7 cellular contexts compared by ENCODE assay signal in the genomic region with DNA sequence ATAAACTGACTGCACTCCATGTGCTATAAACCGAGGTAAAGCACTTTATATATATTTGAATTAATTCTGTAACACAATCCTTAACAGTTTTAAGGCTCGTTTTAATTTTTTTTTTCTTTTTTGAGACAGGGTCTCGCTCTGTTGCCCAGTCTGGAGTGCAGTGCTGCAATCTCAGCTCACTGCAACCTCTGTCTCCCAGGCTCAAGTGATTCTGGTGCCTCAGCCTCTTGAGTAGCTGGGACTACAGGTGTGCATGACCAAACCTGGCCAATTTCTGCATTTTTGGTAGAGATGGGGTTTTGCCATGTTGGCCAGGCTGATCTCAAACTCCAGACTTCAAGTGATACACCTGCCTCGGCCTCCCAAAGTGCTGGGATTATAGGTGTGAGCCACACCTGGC. TPM values are rescaled to one million over a fixed set of nuclear protein-coding genes. Genes with fewer than 3 reads are reported as not detected.
A peak's percentile ranks its signal among the peaks of the same experiment; 100 is the strongest.
DNase-seq lines count a peak whose midpoint lies in the region; ATAC-seq and TF ChIP-seq lines count a peak whose summit lies in the region.
"Not testable (repeated sequence)": the region's sequence is repeated elsewhere in the genome, so short reads cannot be mapped to it uniquely, and the experiment has no call there.

No MANE protein-coding gene starts in this region.

- ATAC-seq in GM23338; activated B cell treated with CpG ODN at 0.5 μM for 24 hours (ENCODE audit: low read depth); body of pancreas; stimulated activated naive B cell treated with anti-CD40 and anti-IgM and Interleukin-4, amounts not matched to agents 10 μg/mL and 1 μg/mL and 100 μg/mL, for 72 hours (replicated peaks): not testable (repeated sequence)

- H3K27ac Mint-ChIP-seq in GM23338 (peak overlapping the region; percentile 65), activated B cell treated with CpG ODN at 0.5 μM for 24 hours (peak overlapping the region; percentile 35)
- H3K27ac Mint-ChIP-seq in stimulated activated naive B cell treated with anti-CD40 and anti-IgM and Interleukin-4, amounts not matched to agents 10 μg/mL and 1 μg/mL and 100 μg/mL, for 72 hours = peak overlapping the region; percentile 68

- WGBS in body of pancreas, 2 donors = 57 to 60% methylated on average over 4 of the region's 4 CpGs

- H3K27ac ChIP-seq in A673 (ENCODE audit: low read depth, low read length, poor library complexity, severe bottlenecking) (peak overlapping the region; percentile 94), SK-N-MC (peak overlapping the region; percentile 96), body of pancreas (peak overlapping the region in 3 of 4 donors; percentile 29 to 100 (median 100)), osteoblast (ENCODE audit: low read depth, low read length) (peak overlapping the region; percentile 99)
- not testable (repeated sequence) for H3K27ac ChIP-seq in GM23338 (ENCODE audit: low read depth)

- H3K4me2 ChIP-seq in GM23338; osteoblast (ENCODE audit: insufficient read depth, low read length): not testable (repeated sequence)

- DNase-seq in A673 (ENCODE audit: low spot score); GM23338 (ENCODE audit: low spot score); SK-N-MC (ENCODE audit: low read depth, low spot score); activated B cell treated with CpG ODN at 0.5 μM for 24 hours; osteoblast (ENCODE audit: insufficient read length, low spot score, missing footprints); stimulated activated naive B cell treated with anti-CD40 and anti-IgM and Interleukin-4, amounts not matched to agents 10 μg/mL and 1 μg/mL and 100 μg/mL, for 72 hours: not testable (repeated sequence)
- peak in 2 of 4 donors; percentile 40 to 58 for DNase-seq in body of pancreas

- H3K4me3 Mint-ChIP-seq in GM23338; activated B cell treated with CpG ODN at 0.5 μM for 24 hours; stimulated activated naive B cell treated with anti-CD40 and anti-IgM and Interleukin-4, amounts not matched to agents 10 μg/mL and 1 μg/mL and 100 μg/mL, for 72 hours: not testable (repeated sequence)

- not testable (repeated sequence) for H3K4me3 ChIP-seq in A673 (ENCODE audit: low read depth, low read length, poor library complexity, severe bottlenecking); GM23338; body of pancreas; osteoblast (ENCODE audit: insufficient read depth, low read length)
- peak overlapping the region; percentile 89; the same call in 1 of the 2 replicates for H3K4me3 ChIP-seq in SK-N-MC

- H3K9me2 ChIP-seq in GM23338 (ENCODE audit: insufficient read depth) = not testable (repeated sequence)

- BruUV-seq in A673 (replicated peaks; lab: Mats Ljungman, UMichigan) = not testable (repeated sequence)

- H3F3A ChIP-seq in GM23338 (replicated peaks; ENCODE audit: low read depth) = not testable (repeated sequence)

- peaks cover 12% of the 10 kb centered on the region for H3K79me2 ChIP-seq in GM23338 (replicated peaks; ENCODE audit: insufficient read depth)
- H3K79me2 ChIP-seq in osteoblast (ENCODE audit: insufficient read depth, low read length) = not testable (repeated sequence)

- H3K9me3 ChIP-seq in A673 (ENCODE audit: low read depth, low read length, poor library complexity, severe bottlenecking); SK-N-MC (ENCODE audit: low read depth, low read length); body of pancreas; osteoblast (ENCODE audit: low read depth, low read length): not testable (repeated sequence)

- H4K20me1 ChIP-seq in GM23338 (replicated peaks; ENCODE audit: insufficient read depth); osteoblast (ENCODE audit: insufficient read depth, low read length): not testable (repeated sequence)

- intact Hi-C loops in A673 (cut with micrococcal nuclease; ENCODE audit: unreplicated experiment) = loop anchor here (5.0 to 10.0 kb wide), 2 partner anchors 43 to 611 kb away; a partner anchor contains a TSS
- intact Hi-C loops in activated B cell treated with CpG ODN at 0.5 μM for 24 hours (cut with micrococcal nuclease); body of pancreas (cut with DNase I): not testable (repeated sequence)

- TF ChIP-seq CTCF in A673 (conservative IDR thresholded peaks at IDR 0.05; ENCODE audit: low read depth, low read length); GM23338 (conservative IDR thresholded peaks at IDR 0.05; ENCODE audit: low read depth in 2 of 2); activated B cell treated with CpG ODN at 0.5 μM for 24 hours (IDR thresholded peaks at IDR 0.05); body of pancreas (IDR thresholded peaks at IDR 0.05); osteoblast (IDR thresholded peaks at IDR 0.05; ENCODE audit: extremely low read depth, low read depth, low read length): not testable (repeated sequence)

- H3K4me1 Mint-ChIP-seq in GM23338 = peaks cover 23% of the 10 kb centered on the region; the same call in 2 of the 3 replicates
- peaks cover 27% of the 10 kb centered on the region for H3K4me1 Mint-ChIP-seq in activated B cell treated with CpG ODN at 0.5 μM for 24 hours
- peaks cover 15 to 25% of the 10 kb centered on the region in 2 donors for H3K4me1 Mint-ChIP-seq in stimulated activated naive B cell treated with anti-CD40 and anti-IgM and Interleukin-4, amounts not matched to agents 10 μg/mL and 1 μg/mL and 100 μg/mL, for 72 hours

- not testable (repeated sequence) for TF ChIP-seq POLR2A in body of pancreas (IDR thresholded peaks at IDR 0.05)

- not testable (repeated sequence) for H3K27me3 Mint-ChIP-seq in GM23338 (ENCODE audit: insufficient read depth, low read depth, poor library complexity); activated B cell treated with CpG ODN at 0.5 μM for 24 hours; stimulated activated naive B cell treated with anti-CD40 and anti-IgM and Interleukin-4, amounts not matched to agents 10 μg/mL and 1 μg/mL and 100 μg/mL, for 72 hours

- H3K9me3 Mint-ChIP-seq in GM23338; activated B cell treated with CpG ODN at 0.5 μM for 24 hours; stimulated activated naive B cell treated with anti-CD40 and anti-IgM and Interleukin-4, amounts not matched to agents 10 μg/mL and 1 μg/mL and 100 μg/mL, for 72 hours: not testable (repeated sequence)

- H3K36me3 Mint-ChIP-seq in GM23338 (ENCODE audit: low read depth) = not testable (repeated sequence)
- H3K36me3 Mint-ChIP-seq in activated B cell treated with CpG ODN at 0.5 μM for 24 hours (ENCODE audit: low read depth) = peaks cover 34% of the 10 kb centered on the region
- H3K36me3 Mint-ChIP-seq in stimulated activated naive B cell treated with anti-CD40 and anti-IgM and Interleukin-4, amounts not matched to agents 10 μg/mL and 1 μg/mL and 100 μg/mL, for 72 hours = peaks cover 5 to 12% of the 10 kb centered on the region in 2 donors

- not testable (repeated sequence) for H3K36me3 ChIP-seq in A673 (ENCODE audit: insufficient read depth, low read length, poor library complexity, severe bottlenecking); GM23338 (ENCODE audit: insufficient read depth); SK-N-MC (ENCODE audit: insufficient read depth, low read length); body of pancreas (replicated peaks in 1 of 2; ENCODE audit: insufficient read depth in 1 of 2, low read depth in 2 of 2); osteoblast (ENCODE audit: insufficient read depth, low read length)

- POLR2A ChIA-PET in A673 (lab: Charles Lee; ENCODE audit: low non-redundant PET); activated B cell treated with CpG ODN at 0.5 μM for 24 hours (lab: Charles Lee): not testable (repeated sequence)

- H3K9ac ChIP-seq in SK-N-MC (ENCODE audit: insufficient read length) = peak overlapping the region; percentile 29

- peaks cover 20% of the 10 kb centered on the region for H3K4me1 ChIP-seq in A673 (ENCODE audit: insufficient read depth, low read length, poor library complexity, severe bottlenecking)
- peaks cover 16% of the 10 kb centered on the region for H3K4me1 ChIP-seq in GM23338 (ENCODE audit: insufficient read depth)
- H3K4me1 ChIP-seq in body of pancreas = peaks cover 52% of the 10 kb centered on the region
- H3K4me1 ChIP-seq in osteoblast (ENCODE audit: insufficient read depth, low read length) = peaks cover 43% of the 10 kb centered on the region

- H3K27me3 ChIP-seq in A673 (replicated peaks; ENCODE audit: insufficient read depth, low read depth, low read length, poor library complexity); GM23338 (ENCODE audit: insufficient read depth); body of pancreas; osteoblast (ENCODE audit: insufficient read depth, low read length): not testable (repeated sequence)

- CTCF ChIA-PET in A673 (lab: Charles Lee); activated B cell treated with CpG ODN at 0.5 μM for 24 hours (lab: Charles Lee): not testable (repeated sequence)

- not testable (repeated sequence) for H2AFZ ChIP-seq in GM23338; osteoblast (ENCODE audit: low read length)

RNA-seq across cellular contexts. Expression of a gene that starts 3.4 kb away (rescaled TPM):
- 32.9 and 33.9 TPM in 2 replicates for total RNA-seq in A673 (2021)
- total RNA-seq in GM23338 (2014; rRNA removed; shearing (Covaris generic)) = 14.8 and 20.6 TPM in 2 replicates
- polyA plus RNA-seq in GM23338 (2016; fragmentation: Nextera tagmentation; extraction: Ambion mirVana) = 50.6 and 56.5 TPM in 2 replicates
- 28.4 and 29.0 TPM in 2 replicates for total RNA-seq in activated B cell treated with CpG ODN at 0.5 μM for 24 hours
- 10 to 100 TPM in 1 of 2 donors, 1 to 10 TPM in 1; 2.0 to 22.3 TPM for total RNA-seq in body of pancreas
- total RNA-seq in osteoblast = 31.2 and 32.2 TPM in 2 replicates

RNA-seq across cellular contexts. Expression of a gene that starts 3.8 kb away (rescaled TPM):
- 37.6 and 40.0 TPM in 2 replicates for total RNA-seq in A673 (2021)
- total RNA-seq in GM23338 (2014; rRNA removed; shearing (Covaris generic)) = 23.3 and 30.6 TPM in 2 replicates
- polyA plus RNA-seq in GM23338 (2016; fragmentation: Nextera tagmentation; extraction: Ambion mirVana) = 29.9 and 33.3 TPM in 2 replicates
- 92.7 and 106 TPM in 2 replicates for total RNA-seq in activated B cell treated with CpG ODN at 0.5 μM for 24 hours
- total RNA-seq in body of pancreas = 10 to 100 TPM; 24.1 to 26.0 TPM
- 69.0 and 73.8 TPM in 2 replicates for total RNA-seq in osteoblast

RNA-seq across cellular contexts. Expression of a gene that starts 43.9 kb away (rescaled TPM):
- 17.3 and 23.7 TPM in 2 replicates for total RNA-seq in A673 (2021)
- total RNA-seq in GM23338 (2014; rRNA removed; shearing (Covaris generic)) = 9.2 and 10.1 TPM in 2 replicates
- 13.7 and 18.0 TPM in 2 replicates for polyA plus RNA-seq in GM23338 (2016; fragmentation: Nextera tagmentation; extraction: Ambion mirVana)
- total RNA-seq in activated B cell treated with CpG ODN at 0.5 μM for 24 hours = 143 and 145 TPM in 2 replicates
- 100 to 1,000 TPM; 332 to 458 TPM for total RNA-seq in body of pancreas
- total RNA-seq in osteoblast = 63.1 and 73.8 TPM in 2 replicates
